Comparison of ENCODE assay signal across 8 cellular contexts in genomic region chr15:40927497-40928346, GRCh38. TPM values are rescaled to one million over a fixed set of nuclear protein-coding genes. Genes with fewer than 3 reads are reported as not detected.
DNase-seq lines count a peak whose midpoint lies in the region; ATAC-seq, FAIRE-seq and TF ChIP-seq lines count a peak whose summit lies in the region.

No MANE protein-coding gene starts in this region.

- no peak for TF ChIP-seq CTCF in Caco-2 (IDR thresholded peaks at IDR 0.05; ENCODE audit: insufficient read depth in 1 of 2, low read depth in 1 of 2, low read length in 1 of 2, severe bottlenecking in 1 of 2, unreplicated experiment in 1 of 2)
- no peak for TF ChIP-seq CTCF in bronchial epithelial cell (IDR thresholded peaks at IDR 0.05; ENCODE audit: insufficient read depth, low read length, severe bottlenecking)
- TF ChIP-seq CTCF in nephron (IDR thresholded peaks at IDR 0.05; ENCODE audit: unreplicated experiment in 3 of 3) = no peak

- peaks cover 23% of the 10 kb centered on the region for H3K4me1 Mint-ChIP-seq in Caco-2 (ENCODE audit: low read depth, unreplicated experiment)
- peaks cover 41% of the 10 kb centered on the region for H3K4me1 Mint-ChIP-seq in nephron

- BruUV-seq in Caco-2 (replicated peaks; lab: Mats Ljungman, UMichigan) = no TSS peak

- no peak for DNase-seq in Caco-2
- DNase-seq in NAMALWA (ENCODE audit: low spot score) = peak; percentile 58
- no peak for DNase-seq in bronchial epithelial cell (ENCODE audit: low read depth)
- DNase-seq in globus pallidus (ENCODE audit: low spot score) = no peak
- no peak for DNase-seq in GM03348 (ENCODE audit: low spot score)
- DNase-seq in GOT3 (lab: John Stamatoyannopoulos, UW) = no peak

- intact Hi-C loops in Caco-2 (cut with micrococcal nuclease; ENCODE audit: unreplicated experiment) = loop anchor here (1.0 kb wide), 1 partner anchor 21 kb away; no protein-coding TSS in a partner anchor

- H3K27ac Mint-ChIP-seq in Caco-2 (ENCODE audit: unreplicated experiment) (no peak overlapping the region), nephron (no peak overlapping the region)

- peaks cover 24% of the 10 kb centered on the region for H3K4me1 ChIP-seq in Caco-2

- H3K9me3 Mint-ChIP-seq in Caco-2 (ENCODE audit: unreplicated experiment) = no peaks in the 10 kb centered on the region
- H3K9me3 Mint-ChIP-seq in nephron = no peaks in the 10 kb centered on the region

- H3K4me3 Mint-ChIP-seq in Caco-2 (ENCODE audit: unreplicated experiment) = peak overlapping the region; percentile 84
- peak overlapping the region; percentile 70 to 88 (median 80) for H3K4me3 Mint-ChIP-seq in nephron

- CTCF ChIA-PET in Caco-2 (lab: Charles Lee) = interaction anchor here (0.5 to 2.6 kb wide), 12 partner anchors 12 to 260 kb away, joined by 3 to 19 read pairs (median 6); partner anchors contain the start of genes CHAC1 and VPS18

- no peaks in the 10 kb centered on the region for H3K36me3 ChIP-seq in Caco-2 (ENCODE audit: control insufficient read depth, insufficient read depth, low read length)
- H3K36me3 ChIP-seq in bronchial epithelial cell (ENCODE audit: control insufficient read depth, insufficient read depth, low read length) = no peaks in the 10 kb centered on the region

- POLR2A ChIA-PET in Caco-2 (lab: Charles Lee) = interaction anchor here (0.6 to 2.6 kb wide), 7 partner anchors 14 to 188 kb away, joined by 3 to 30 read pairs (median 6); partner anchors contain the start of genes CHAC1, INO80 and VPS18

- H3K27me3 ChIP-seq in Caco-2 (replicated peaks; ENCODE audit: control insufficient read depth, insufficient read depth, low read length) = no peaks in the 10 kb centered on the region
- H3K27me3 ChIP-seq in bronchial epithelial cell (ENCODE audit: control insufficient read depth, insufficient read depth, low read length) = peaks cover 49% of the 10 kb centered on the region

- H3K4me3 ChIP-seq in Caco-2 (ENCODE audit: low read depth, low read length) (peak overlapping the region; percentile 65), bronchial epithelial cell (ENCODE audit: low read depth, low read length) (peak overlapping the region; percentile 5)

- H3K27me3 Mint-ChIP-seq in Caco-2 (ENCODE audit: insufficient read depth, unreplicated experiment) (no peaks in the 10 kb centered on the region), nephron (ENCODE audit: low read depth) (peaks cover 97% of the 10 kb centered on the region)

- H3K36me3 Mint-ChIP-seq in Caco-2 (ENCODE audit: insufficient read depth, unreplicated experiment) = peaks cover 12% of the 10 kb centered on the region
- no peaks in the 10 kb centered on the region for H3K36me3 Mint-ChIP-seq in nephron (ENCODE audit: low read depth)

- H3K9me3 ChIP-seq in Caco-2 = no peaks in the 10 kb centered on the region

- ATAC-seq in GM19324 (IDR thresholded peaks at IDR 0.05; ENCODE audit: low FRiP score, unreplicated experiment) = no peak

- FAIRE-seq in bronchial epithelial cell (lab: Jason Lieb, UNC) = no peak

RNA-seq across cellular contexts. Expression of gene DLL4, which starts 1.4 kb away (rescaled TPM):
- 3.4 TPM in 2 replicates for total RNA-seq in Caco-2 (2022)
- total RNA-seq in bronchial epithelial cell = 0.13 TPM in 1 of 2 replicates, not detected in the other

RNA-seq across cellular contexts. Expression of gene CHAC1, which starts 25.5 kb away (rescaled TPM):
- total RNA-seq in Caco-2 (2022) (54.0 and 55.8 TPM in 2 replicates), bronchial epithelial cell (24.7 and 59.8 TPM in 2 replicates)

RNA-seq across cellular contexts. Expression of gene VPS18, which starts 33.5 kb away (rescaled TPM):
- total RNA-seq in Caco-2 (2022) = 27.3 and 29.3 TPM in 2 replicates
- total RNA-seq in bronchial epithelial cell = 26.3 and 30.6 TPM in 2 replicates

RNA-seq across cellular contexts. Expression of gene RHOV, which starts 53.7 kb away (rescaled TPM):
- 3.2 and 4.4 TPM in 2 replicates for total RNA-seq in Caco-2 (2022)
- total RNA-seq in bronchial epithelial cell = 7.1 and 38.7 TPM in 2 replicates
